Comparison of ENCODE assay signal across 20 cellular contexts in genomic region chr11:1479678-1480118, GRCh38. TPM values are rescaled to one million over a fixed set of nuclear protein-coding genes. Genes with fewer than 3 reads are reported as not detected.
DNase-seq lines count a peak whose midpoint lies in the region; ATAC-seq and TF ChIP-seq lines count a peak whose summit lies in the region.
"Had no signal": no experiment of that assay in that cellular context is flagged by ENCODE, and none has a peak within 500 bp of the region (broad histone marks: within the 10 kb centered on the region; RNA-seq: fewer than 3 reads in every experiment).

No MANE protein-coding gene starts in this region.

- H3K9me2 ChIP-seq in GM23338 (ENCODE audit: insufficient read depth): no peaks in the 10 kb centered on the region

- no peak overlapping the region for H2BK120ac ChIP-seq in H9 (ENCODE audit: low read depth, low read length, poor library complexity, severe bottlenecking)

- no peak overlapping the region for H2AK5ac ChIP-seq in H9 (ENCODE audit: insufficient read length, low read length)

- H3K4me3 ChIP-seq in ascending aorta (no peak overlapping the region), esophagus squamous epithelium (no peak overlapping the region), upper lobe of right lung (no peak overlapping the region), GM23338 (no peak overlapping the region)
- H3K4me3 ChIP-seq: HAP-1 had no signal

- 94 to 97% methylated on average over 6 to 7 of the region's 12 CpGs for WGBS in esophagus squamous epithelium, 2 donors
- no CpG with 5 or more reads among the region's 12 CpGs for WGBS in H9 (ENCODE audit: extremely low coverage, insufficient read length, low lambda C conversion rate)

- H3K27ac ChIP-seq in ascending aorta (peak overlapping the region; percentile 62 to 87), esophagus squamous epithelium (peak overlapping the region in 3 of 4 donors; percentile 78 to 89 (median 85)), upper lobe of right lung (no peak overlapping the region), GM23338 (ENCODE audit: low read depth) (no peak overlapping the region), H9 (ENCODE audit: insufficient read length, low read depth, low read length) (no peak overlapping the region)

- H3K56ac ChIP-seq in H9 (ENCODE audit: insufficient read length, low read depth, low read length): no peak overlapping the region

- H3K23me2 ChIP-seq in H9 (ENCODE audit: insufficient read length, low read depth, low read length, poor library complexity, severe bottlenecking): no peaks in the 10 kb centered on the region

- no peak overlapping the region for H3K4me2 ChIP-seq in GM23338
- no peak overlapping the region for H3K4me2 ChIP-seq in H9 (ENCODE audit: insufficient read depth, insufficient read length, low read length)

- no peak overlapping the region for H4K91ac ChIP-seq in H9 (ENCODE audit: insufficient read length, low read depth, low read length)

- H3K36me3 ChIP-seq in ascending aorta (peaks cover 44 to 59% of the 10 kb centered on the region in 2 donors), esophagus squamous epithelium (peaks cover 0 to 84% (median 8%) of the 10 kb centered on the region in 3 donors), upper lobe of right lung (peaks cover 53% of the 10 kb centered on the region), GM23338 (ENCODE audit: insufficient read depth) (no peaks in the 10 kb centered on the region)
- H3K36me3 ChIP-seq: HAP-1 had no signal

- H2BK5ac ChIP-seq in H9 (ENCODE audit: insufficient read length, low read length): no peak overlapping the region

- H2BK15ac ChIP-seq in H9 (ENCODE audit: low read depth, low read length): no peak overlapping the region

- H3T11ph ChIP-seq in H9 (ENCODE audit: low read length): no peak overlapping the region

- H4K8ac ChIP-seq in H9 (replicated peaks; ENCODE audit: insufficient read length, low read depth, low read length): no peak overlapping the region

- H3K4me1 ChIP-seq in ascending aorta: peaks cover 41 to 56% of the 10 kb centered on the region in 2 donors
- H3K4me1 ChIP-seq in esophagus squamous epithelium: peaks cover 0 to 64% (median 44%) of the 10 kb centered on the region in 3 donors
- peaks cover 19% of the 10 kb centered on the region for H3K4me1 ChIP-seq in upper lobe of right lung
- no peaks in the 10 kb centered on the region for H3K4me1 ChIP-seq in GM23338 (ENCODE audit: insufficient read depth)
- H3K4me1 ChIP-seq in H9 (ENCODE audit: insufficient read depth, low read length): no peaks in the 10 kb centered on the region
- H3K4me1 ChIP-seq: HAP-1 had no signal

- H2AFZ ChIP-seq in GM23338: no peak overlapping the region
- H2AFZ ChIP-seq in H9 (ENCODE audit: low read length): no peak overlapping the region

- TF ChIP-seq CTCF in ascending aorta (IDR thresholded peaks at IDR 0.05): no peak
- no peak for TF ChIP-seq CTCF in esophagus squamous epithelium (IDR thresholded peaks at IDR 0.05)
- TF ChIP-seq CTCF in upper lobe of right lung (IDR thresholded peaks at IDR 0.05): no peak
- TF ChIP-seq CTCF in GM23338 (conservative IDR thresholded peaks at IDR 0.05; ENCODE audit: low read depth in 2 of 2): no peak
- no peak for TF ChIP-seq CTCF in H9 (conservative IDR thresholded peaks at IDR 0.05)

- DNase-seq in ascending aorta (ENCODE audit: low spot score in 2 of 2) (no peak), esophagus squamous epithelium (lab: John Stamatoyannopoulos, UW) (no peak), posterior vena cava (ENCODE audit: low spot score) (peak; percentile 55), upper lobe of right lung (peak; percentile 43), GM23338 (ENCODE audit: low spot score) (no peak), NCI-H2107 treated with DMSO at 0.1 percent for 48 hours (lab: John Stamatoyannopoulos, UW; ENCODE audit: unreplicated experiment) (no peak), H9 (no peak)
- DNase-seq: ACHN; Calu3; CD4-positive, alpha-beta T cell; DMS53; Kasumi-1; MM.1S; NCI-H1105; NCI-H1694 treated with DMSO at 0.1 percent for 48 hours; NCI-H2107; NCI-H226; NCI-H524 treated with DMSO at 0.1 percent for 48 hours had no signal

- no peak overlapping the region for H2BK12ac ChIP-seq in H9 (ENCODE audit: insufficient read length, low read depth, low read length)

- no peak overlapping the region for H3K18ac ChIP-seq in H9 (ENCODE audit: insufficient read length, low read depth, low read length)

- no peak overlapping the region for H3K23ac ChIP-seq in H9 (ENCODE audit: insufficient read length, low read depth, low read length)

- H4K20me1 ChIP-seq in GM23338 (replicated peaks; ENCODE audit: insufficient read depth) (peaks cover 7% of the 10 kb centered on the region), H9 (ENCODE audit: control insufficient read depth, insufficient read depth, insufficient read length) (no peaks in the 10 kb centered on the region)

- intact Hi-C loops in ascending aorta (cut with DNase I) (loop anchor here (5.0 kb wide), 1 partner anchor 93 kb away; the partner anchor contains the start of gene DUSP8), esophagus squamous epithelium (cut with DNase I) (no loop called here), posterior vena cava (cut with DNase I) (no loop called here), upper lobe of right lung (cut with DNase I) (no loop called here)

- H3K36me3 Mint-ChIP-seq in GM23338 (ENCODE audit: low read depth): peaks cover 5% of the 10 kb centered on the region; the same call in 1 of the 3 replicates
- peaks cover 0 to 13% (median 5%) of the 10 kb centered on the region in 3 experiments; a peak in 4 of 7 replicates for H3K36me3 Mint-ChIP-seq in H9 (ENCODE audit: insufficient read depth in 1 of 3, low read depth in 3 of 3)

- H3K27me3 Mint-ChIP-seq in GM23338 (ENCODE audit: insufficient read depth, low read depth, poor library complexity) (peaks cover 3% of the 10 kb centered on the region), H9 (ENCODE audit: low read depth) (no peaks in the 10 kb centered on the region)
- H3K27me3 Mint-ChIP-seq: CD4-positive, alpha-beta T cell; IgD-negative memory B cell had no signal

- no peak for TF ChIP-seq POLR2A in esophagus squamous epithelium (IDR thresholded peaks at IDR 0.05)

- H3K79me2 ChIP-seq in GM23338 (replicated peaks; ENCODE audit: insufficient read depth) (no peaks in the 10 kb centered on the region), H9 (ENCODE audit: insufficient read depth, low read length) (no peaks in the 10 kb centered on the region)

- H3K27me3 ChIP-seq in ascending aorta (no peaks in the 10 kb centered on the region), esophagus squamous epithelium (no peaks in the 10 kb centered on the region), upper lobe of right lung (no peaks in the 10 kb centered on the region), GM23338 (ENCODE audit: insufficient read depth) (no peaks in the 10 kb centered on the region), H9 (ENCODE audit: insufficient read depth, low read length) (no peaks in the 10 kb centered on the region)

- H3K4me1 Mint-ChIP-seq in GM23338: no peaks in the 10 kb centered on the region
- H3K4me1 Mint-ChIP-seq in H9: no peaks in the 10 kb centered on the region

- no peak overlapping the region for H2BK20ac ChIP-seq in H9 (ENCODE audit: low read depth, low read length, poor library complexity, severe bottlenecking)

- peaks cover 3% of the 10 kb centered on the region for H3K79me1 ChIP-seq in H9 (ENCODE audit: insufficient read depth, low read depth, low read length, poor library complexity, severe bottlenecking)

- no peaks in the 10 kb centered on the region for H3F3A ChIP-seq in GM23338 (replicated peaks; ENCODE audit: low read depth)

- no peaks in the 10 kb centered on the region; the same call in 2 of the 3 replicates for H3K9me3 Mint-ChIP-seq in GM23338
- H3K9me3 Mint-ChIP-seq in H9: no peaks in the 10 kb centered on the region
- H3K9me3 Mint-ChIP-seq: CD4-positive, alpha-beta T cell; IgD-negative memory B cell had no signal

- H3K9me3 ChIP-seq in ascending aorta (no peaks in the 10 kb centered on the region), esophagus squamous epithelium (no peaks in the 10 kb centered on the region), upper lobe of right lung (no peaks in the 10 kb centered on the region), H9 (ENCODE audit: control insufficient read depth, low read depth, low read length) (no peaks in the 10 kb centered on the region)
- H3K9me3 ChIP-seq: HAP-1 had no signal

- H4K5ac ChIP-seq in H9 (ENCODE audit: insufficient read length, low read depth, low read length): no peak overlapping the region

- H3K27ac Mint-ChIP-seq in GM23338: no peak overlapping the region
- no peak overlapping the region for H3K27ac Mint-ChIP-seq in H9
- H3K27ac Mint-ChIP-seq: CD4-positive, alpha-beta T cell; IgD-negative memory B cell had no signal

- H3K14ac ChIP-seq in H9 (ENCODE audit: insufficient read depth, low read length): no peak overlapping the region

- ATAC-seq in upper lobe of right lung (no peak), GM23338 (no peak)

- H3K4me3 Mint-ChIP-seq in GM23338 (no peak overlapping the region), H9 (no peak overlapping the region)
- H3K4me3 Mint-ChIP-seq: CD4-positive, alpha-beta T cell had no signal

- H3K4ac ChIP-seq in H9 (ENCODE audit: low read depth, low read length): no peak overlapping the region

- H3K9ac ChIP-seq in H9 (ENCODE audit: extremely low read depth, insufficient read length, low read length): no peak overlapping the region

TF ChIP-seq in GM23338, 12 proteins besides CTCF, POLR2A, EP300 and RAD21 (continues in another document):
- TF ChIP-seq CREB1 (CRISPR knock-in tag; IDR thresholded peaks at IDR 0.05; ENCODE audit: low read depth) (no peak), ETS1 (IDR thresholded peaks at IDR 0.05) (no peak), POLR2AphosphoS5 (IDR thresholded peaks at IDR 0.05; ENCODE audit: low read depth) (no peak)

RNA-seq across cellular contexts. Expression of gene MOB2, which starts 6.9 kb away (rescaled TPM):
- 95.4 TPM for total RNA-seq in ascending aorta
- total RNA-seq in esophagus squamous epithelium: 10 to 100 TPM; 21.5 to 45.0 (median 30.1) TPM
- 10 to 100 TPM; 47.5 to 57.2 TPM for total RNA-seq in posterior vena cava
- 58.9 TPM for total RNA-seq in upper lobe of right lung
- 19.7 and 24.9 TPM in 2 replicates for total RNA-seq in GM23338 (2014; rRNA removed; shearing (Covaris generic))
- 7.7 and 10.1 TPM in 2 replicates for polyA plus RNA-seq in GM23338 (2016; fragmentation: Nextera tagmentation; extraction: Ambion mirVana)
- 22.7 and 24.2 TPM in 2 replicates for total RNA-seq in H9 (2021)

Comparison
In these comparisons a context has a peak if more than half of its experiments do, and no peak if none do; other contexts are left out.
1. DNase-seq: peak in posterior vena cava (single experiment) and upper lobe of right lung (single experiment); none in ascending aorta (0 of 2), esophagus squamous epithelium (single experiment), GM23338 (single experiment), NCI-H2107 treated with DMSO at 0.1 percent for 48 hours (single experiment) and H9 (single experiment).
2. H3K27ac ChIP-seq: peak in ascending aorta (2 of 2) and esophagus squamous epithelium (3 of 4); none in upper lobe of right lung (single experiment), GM23338 (single experiment) and H9 (single experiment).